In the genomic region with DNA sequence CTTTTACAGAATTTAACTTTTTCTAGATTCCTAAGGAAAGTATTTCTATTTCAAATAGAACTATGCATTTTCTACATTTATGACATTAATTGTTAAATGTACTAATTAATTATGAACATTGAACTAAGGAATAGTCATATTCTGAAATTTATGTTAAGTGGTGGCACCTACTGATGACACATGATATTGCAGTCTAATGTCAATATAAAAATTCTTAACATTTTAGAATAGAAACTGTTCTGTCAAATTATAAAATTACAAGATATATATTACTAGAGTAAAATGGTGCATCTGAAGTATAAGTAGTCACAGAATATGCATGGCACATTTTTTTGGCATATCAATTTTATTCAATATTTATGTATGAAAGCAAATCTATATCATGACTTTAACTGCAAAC, we compare ENCODE assay signal across 8 cellular contexts. TPM values are rescaled to one million over a fixed set of nuclear protein-coding genes. Genes with fewer than 3 reads are reported as not detected.
DNase-seq lines count a peak whose midpoint lies in the region; TF ChIP-seq lines count a peak whose summit lies in the region.
"Had no signal": no experiment of that assay in that cellular context is flagged by ENCODE, and none has a peak within 500 bp of the region (broad histone marks: within the 10 kb centered on the region; RNA-seq: fewer than 3 reads in every experiment).

No MANE protein-coding gene starts in this region.

- H3K27ac ChIP-seq in MM.1S (ENCODE audit: low read length) = no peak overlapping the region

- no peak overlapping the region for H3K4me3 ChIP-seq in GM12864 (ENCODE audit: low read depth, low read length)
- no peak overlapping the region for H3K4me3 ChIP-seq in MM.1S (ENCODE audit: low read length)
- no peak overlapping the region for H3K4me3 ChIP-seq in retinal pigment epithelial cell (ENCODE audit: low read length)

- no peaks in the 10 kb centered on the region for H4K20me1 ChIP-seq in MM.1S (ENCODE audit: insufficient read depth, low read length)

- no peaks in the 10 kb centered on the region for H3K79me2 ChIP-seq in MM.1S (ENCODE audit: low read length)

- in situ Hi-C loops in G401 (cut with HindIII; ENCODE audit: low sequenced_read_pairs) = no loop called here

- H3K9me2 ChIP-seq in MM.1S (replicated peaks; ENCODE audit: insufficient read depth, low read length) = no peaks in the 10 kb centered on the region

- peaks cover 28% of the 10 kb centered on the region for H3K4me1 ChIP-seq in MM.1S (ENCODE audit: low read length)

- no peaks in the 10 kb centered on the region for H3K36me3 ChIP-seq in MM.1S (replicated peaks; ENCODE audit: insufficient read depth, low read length)

- intact Hi-C loops in head of caudate nucleus (cut with DNase I) = no loop called here

- no peaks in the 10 kb centered on the region for H3K27me3 ChIP-seq in MM.1S (replicated peaks; ENCODE audit: insufficient read depth, low read length)

- no peak overlapping the region for H3K4me2 ChIP-seq in MM.1S (ENCODE audit: low read depth, low read length)

- H3F3A ChIP-seq in MM.1S (ENCODE audit: insufficient read depth, low read length) = peaks cover 16% of the 10 kb centered on the region

- H3K9ac ChIP-seq in MM.1S (ENCODE audit: low read length) = no peak overlapping the region

- no peak overlapping the region for H2AFZ ChIP-seq in MM.1S (ENCODE audit: low read length)

- H3K9me3 ChIP-seq in MM.1S (replicated peaks; ENCODE audit: insufficient read depth, low read length) = no peaks in the 10 kb centered on the region

- DNase-seq in GM12864 (ENCODE audit: low read depth) (no peak), MM.1S (peak; percentile 27), dermis blood vessel endothelial cell (peak; percentile 14), retinal pigment epithelial cell (ENCODE audit: low read depth) (no peak), head of caudate nucleus (no peak), G401 (ENCODE audit: low spot score) (no peak), SHP77 treated with DMSO at 0.1 percent for 48 hours (lab: John Stamatoyannopoulos, UW) (no peak)

- TF ChIP-seq CTCF in GM12864 (IDR thresholded peaks at IDR 0.05; ENCODE audit: low read depth, low read length, missing control alignments) (peak; percentile 22), MM.1S (IDR thresholded peaks at IDR 0.05; ENCODE audit: low read length) (peak; percentile 45), retinal pigment epithelial cell (conservative IDR thresholded peaks at IDR 0.05; ENCODE audit: low read depth, low read length) (peak; percentile 31)

RNA-seq across cellular contexts. Expression of gene NDNF, which starts 40.2 kb away (rescaled TPM):
- 4.1 and 6.7 TPM in 2 replicates for total RNA-seq in dermis blood vessel endothelial cell
- total RNA-seq in G401 (2014; rRNA removed; shearing (Covaris generic)) = not detected in 2 replicates
- total RNA-seq: myocyte had no signal

RNA-seq across cellular contexts. Expression of gene TNIP3, which starts 51.6 kb away (rescaled TPM):
- total RNA-seq in dermis blood vessel endothelial cell = 0.17 and 0.28 TPM in 2 replicates
- total RNA-seq in G401 (2014; rRNA removed; shearing (Covaris generic)) = not detected in 2 replicates
- total RNA-seq: myocyte had no signal

Comparison
In these comparisons a context has a peak if more than half of its experiments do, and no peak if none do; other contexts are left out.
1. DNase-seq: peak in MM.1S (single experiment) and dermis blood vessel endothelial cell (single experiment); none in GM12864 (single experiment), retinal pigment epithelial cell (single experiment), head of caudate nucleus (0 of 42), G401 (single experiment) and SHP77 treated with DMSO at 0.1 percent for 48 hours (single experiment).
2. Peak in every context shown above with its lines, with median percentiles within 50 percentile points of each other: CTCF ChIP-seq.